Comparison of ENCODE assay signal across 8 cellular contexts in genomic region chr18:11689031-11689971, GRCh38. TPM values are rescaled to one million over a fixed set of nuclear protein-coding genes. Genes with fewer than 3 reads are reported as not detected.
DNase-seq lines count a peak whose midpoint lies in the region; ATAC-seq and TF ChIP-seq lines count a peak whose summit lies in the region.

TSS of gene GNAL (plus strand) at chr18:11689264. CDS start at chr18:11689564, 300 bp downstream.

- no peak for TF ChIP-seq EP300 in SK-N-SH (IDR thresholded peaks at IDR 0.05; ENCODE audit: borderline replicate concordance in 1 of 2, low read depth in 1 of 2, low read length in 1 of 2)

- H3K79me2 ChIP-seq in SK-N-SH (ENCODE audit: insufficient read depth): no peaks in the 10 kb centered on the region

- H3K9me2 ChIP-seq in SK-N-SH: no peaks in the 10 kb centered on the region

- H3F3A ChIP-seq in SK-N-SH (replicated peaks; ENCODE audit: insufficient read depth): no peaks in the 10 kb centered on the region

- peak; percentile 63 for ATAC-seq in GM19455 (IDR thresholded peaks at IDR 0.05; ENCODE audit: unreplicated experiment)

- no peak for TF ChIP-seq RAD21 in SK-N-SH (IDR thresholded peaks at IDR 0.05; ENCODE audit: low read length)

- H3K36me3 ChIP-seq in BJ (ENCODE audit: control insufficient read depth, insufficient read depth, low read length) (no peaks in the 10 kb centered on the region), SK-N-SH (replicated peaks in 1 of 2; ENCODE audit: control insufficient read depth in 1 of 2, insufficient read depth in 2 of 2, low read length in 1 of 2) (no peaks in the 10 kb centered on the region), prostate gland (no peaks in the 10 kb centered on the region)

- H4K20me1 ChIP-seq in SK-N-SH (ENCODE audit: insufficient read depth): no peaks in the 10 kb centered on the region

- H3K27ac ChIP-seq in SK-N-SH (ENCODE audit: low read depth in 2 of 2, low read length in 1 of 2): no peak within 1 kb of the TSS
- H3K27ac ChIP-seq in prostate gland: peak within 1 kb of the TSS; percentile 58 to 71

- peak within 1 kb of the TSS; percentile 69 for H3K4me2 ChIP-seq in SK-N-SH

- WGBS in SK-N-SH (ENCODE audit: low lambda C conversion rate): 1% methylated on average over 52 of the region's 112 CpGs
- WGBS in prostate gland: under 1% methylated on average over 71 of the region's 112 CpGs

- POLR2A ChIA-PET in BJ (lab: Charles Lee): no interaction called here
- POLR2A ChIA-PET in SK-N-SH (lab: Yijun Ruan, JAX): no interaction called here

- peak within 1 kb of the TSS; percentile 46; the same call in 1 of the 2 replicates for H2AFZ ChIP-seq in SK-N-SH (ENCODE audit: low read depth)

- TF ChIP-seq CTCF in BJ (IDR thresholded peaks at IDR 0.05; ENCODE audit: insufficient read depth, low read depth, low read length) (no peak), SK-N-SH (IDR thresholded peaks at IDR 0.05) (no peak), astrocyte of the cerebellum (IDR thresholded peaks at IDR 0.05; ENCODE audit: low read depth, low read length, missing control alignments) (no peak), prostate gland (IDR thresholded peaks at IDR 0.05) (no peak)

- H3K4me3 ChIP-seq in BJ (ENCODE audit: low read depth, low read length) (peak within 1 kb of the TSS; percentile 40), SK-N-SH (ENCODE audit: low read depth in 2 of 2, low read length in 1 of 2) (peak within 1 kb of the TSS; percentile 21 to 23; a peak in 2 of 4 replicates), astrocyte of the cerebellum (ENCODE audit: low read depth, low read length) (peak within 1 kb of the TSS; percentile 52), prostate gland (peak within 1 kb of the TSS; percentile 53 to 55)

- no peak within 1 kb of the TSS for H3K9ac ChIP-seq in SK-N-SH

- no peaks in the 10 kb centered on the region; a peak in 1 of 4 replicates for H3K4me1 ChIP-seq in SK-N-SH (ENCODE audit: control insufficient read depth in 1 of 2, insufficient read depth in 2 of 2, low read depth in 1 of 2, low read length in 1 of 2)
- no peaks in the 10 kb centered on the region for H3K4me1 ChIP-seq in prostate gland (replicated peaks)

- intact Hi-C loops in prostate gland (cut with DNase I): no loop called here

- no peaks in the 10 kb centered on the region; the same call in 1 of the 2 replicates for H3K27me3 ChIP-seq in BJ (ENCODE audit: control insufficient read depth, insufficient read depth, low read length)
- H3K27me3 ChIP-seq in SK-N-SH (ENCODE audit: insufficient read depth): peaks cover 24% of the 10 kb centered on the region
- H3K27me3 ChIP-seq in prostate gland (replicated peaks; ENCODE audit: insufficient read depth): no peaks in the 10 kb centered on the region

- no peaks in the 10 kb centered on the region for H3K9me3 ChIP-seq in SK-N-SH
- no peaks in the 10 kb centered on the region for H3K9me3 ChIP-seq in prostate gland

- in situ Hi-C loops in astrocyte of the cerebellum (cut with HindIII; ENCODE audit: low sequenced_read_pairs): no loop called here

- CTCF ChIA-PET in BJ (lab: Yijun Ruan, JAX) (interaction anchor here (0.8 to 1.6 kb wide), 2 partner anchors 34 to 43 kb away, joined by 3 read pairs; no protein-coding TSS in a partner anchor), SK-N-SH (lab: Yijun Ruan, JAX) (no interaction called here)

- TF ChIP-seq POLR2A in prostate gland (IDR thresholded peaks at IDR 0.05): peak; percentile 27

- DNase-seq in BJ (ENCODE audit: low read depth): peak; percentile 0
- DNase-seq in Kasumi-1 (lab: John Stamatoyannopoulos, UW): peak; percentile 67 to 69
- peak; percentile 79 for DNase-seq in SK-N-SH
- DNase-seq in astrocyte of the cerebellum (ENCODE audit: low read depth): peak; percentile 80
- peak; percentile 47 for DNase-seq in hepatic stellate cell (ENCODE audit: low spot score)
- DNase-seq in prostate gland (ENCODE audit: low spot score): peak; percentile 77
- no peak for DNase-seq in NCI-H1694 treated with DMSO at 0.1 percent for 48 hours (lab: John Stamatoyannopoulos, UW)

TF ChIP-seq in SK-N-SH, 30 proteins besides CTCF, POLR2A, EP300 and RAD21:
- TF ChIP-seq RCOR1 (IDR thresholded peaks at IDR 0.05; ENCODE audit: low read length) (0 out of 2 replicates have a peak, but pooled peaks have one; percentile 34), CHD2 (IDR thresholded peaks at IDR 0.05; ENCODE audit: low read length, partially characterized antibody) (peak; percentile 63), REST (IDR thresholded peaks at IDR 0.05; ENCODE audit: low read depth, low read length) (no peak), YY1 (IDR thresholded peaks at IDR 0.05; ENCODE audit: low read depth) (peak; percentile 83), EZH2phosphoT487 (IDR thresholded peaks at IDR 0.05; ENCODE audit: borderline replicate concordance, low read depth) (no peak)
TF ChIP-seq in SK-N-SH: peak in this region for 3.

RNA-seq across cellular contexts. Expression of gene GNAL, which starts in this region (rescaled TPM):
- polyA plus RNA-seq in BJ (2011; rRNA removed) (0.21 and 0.43 TPM in 2 replicates), SK-N-SH (2012; rRNA removed) (0.08 and 0.13 TPM in 2 replicates)
- 0.05 TPM in 2 replicates for polyA minus RNA-seq in BJ (2011; rRNA and poly(A)+ RNA removed)
- 0.03 and 0.07 TPM in 2 replicates for polyA plus RNA-seq in SK-N-SH (2012; cell fraction: cytosol; rRNA removed)
- 0.01 and 0.06 TPM in 2 replicates for polyA plus RNA-seq in SK-N-SH (2012; cell fraction: nucleus; rRNA removed)
- 10 to 100 TPM in 1 of 2 donors, 1 to 10 TPM in 1; 4.2 to 14.3 TPM for total RNA-seq in prostate gland

Comparison
In these comparisons a context has a peak if more than half of its experiments do, and no peak if none do; other contexts are left out.
1. Peak in DNase-seq and H3K4me3 ChIP-seq in BJ; RNA of the gene not detected or under 1 TPM.
2. Peak in DNase-seq, H3K4me3 ChIP-seq and H3K4me2 ChIP-seq in SK-N-SH; RNA of the gene not detected or under 1 TPM.
3. H3K27ac ChIP-seq: peak in prostate gland (2 of 2); none in SK-N-SH (0 of 2).
4. Peak in every context shown above with its lines, with median percentiles within 50 percentile points of each other: H3K4me3 ChIP-seq.